In the genomic region with DNA sequence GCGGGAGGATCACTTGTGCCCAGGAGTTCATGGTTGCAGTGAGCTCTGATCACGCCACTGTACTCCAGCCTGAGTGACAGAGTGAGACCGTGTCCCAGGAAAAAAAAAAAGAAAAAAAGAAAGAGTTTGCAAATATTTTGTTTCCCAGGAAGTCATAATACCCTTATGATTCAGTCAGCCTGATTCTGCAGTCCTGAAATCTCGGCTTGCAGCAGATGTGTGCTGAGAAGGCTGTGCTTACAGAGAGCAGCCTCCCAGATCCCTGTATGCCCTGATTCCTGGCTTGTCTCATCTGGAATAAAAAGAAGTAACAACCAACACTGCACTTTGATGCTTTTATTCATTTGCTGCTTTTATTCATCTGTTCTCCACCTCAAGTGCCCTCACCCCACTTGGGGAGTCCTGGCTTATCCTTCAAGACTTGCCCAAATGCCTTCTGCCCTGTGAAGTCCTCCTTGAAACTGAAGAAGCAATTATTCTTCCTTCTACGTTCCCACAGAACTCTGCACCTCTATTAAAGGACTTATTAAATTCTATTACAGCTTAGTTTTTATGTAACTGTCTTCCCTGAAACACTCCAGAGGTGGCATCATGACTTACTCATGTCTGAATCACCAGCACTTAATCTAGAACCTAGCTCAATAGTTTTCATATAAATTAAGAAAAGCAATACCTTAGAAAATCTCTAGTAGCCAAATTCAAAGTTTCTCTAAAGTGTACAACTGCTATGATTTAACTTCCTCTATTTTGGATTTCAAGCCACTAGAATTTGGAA, we compare ENCODE assay signal across 11 cellular contexts.
A peak's percentile ranks its signal among the peaks of the same experiment; 100 is the strongest.
DNase-seq lines count a peak whose midpoint lies in the region; TF ChIP-seq lines count a peak whose summit lies in the region.
"Had no signal": no experiment of that assay in that cellular context is flagged by ENCODE, and none has a peak within 500 bp of the region (broad histone marks: within the 10 kb centered on the region; RNA-seq: fewer than 3 reads in every experiment).

No MANE protein-coding gene starts in this region.

- H3K27ac ChIP-seq in RWPE1 (peak overlapping the region; percentile 57), epithelial cell of prostate (peak overlapping the region; percentile 85)

- CTCF ChIA-PET in RWPE1 (lab: Yijun Ruan, JAX) = interaction anchor here (0.8 kb wide), 2 partner anchors 104 to 132 kb away, joined by 3 to 6 read pairs; no protein-coding TSS in a partner anchor

- POLR2A ChIA-PET in RWPE1 (lab: Yijun Ruan, JAX; ENCODE audit: low non-redundant PET) = no interaction called here

- TF ChIP-seq CTCF in RWPE1 (conservative IDR thresholded peaks at IDR 0.05; ENCODE audit: low read depth) = no peak

- H3K4me3 ChIP-seq in skeletal muscle cell (ENCODE audit: low read depth, low read length) = no peak overlapping the region

- DNase-seq in GM04504 (ENCODE audit: low read depth) (peak; percentile 62), RWPE1 (ENCODE audit: low spot score) (peak; percentile 33), epithelial cell of prostate (ENCODE audit: low read depth, low spot score) (peak; percentile 75), skeletal muscle cell (ENCODE audit: low read depth) (peak; percentile 53), GDM1 (lab: John Stamatoyannopoulos, UW) (no peak), amygdala (lab: John Stamatoyannopoulos, UW) (no peak)
- no peak for DNase-seq in stimulated activated CD4-positive, alpha-beta T cell treated with anti-CD3 and anti-CD28 coated beads, Interleukin-4, amount 100 ng/mL, for 4 hours
- DNase-seq: activated CD4-positive, alpha-beta T cell treated with anti-CD3 and anti-CD28 coated beads, Interleukin-2, amount 50 U/mL, for 48 hours; activated gamma-delta T cell; CD8-positive, alpha-beta T cell; T-helper 2 cell had no signal

Comparison
In these comparisons a context has a peak if more than half of its experiments do, and no peak if none do; other contexts are left out.
1. DNase-seq: peak in GM04504 (single experiment), RWPE1 (single experiment), epithelial cell of prostate (single experiment) and skeletal muscle cell (single experiment); none in GDM1 (single experiment), stimulated activated CD4-positive, alpha-beta T cell treated with anti-CD3 and anti-CD28 coated beads, Interleukin-4, amount 100 ng/mL, for 4 hours (0 of 2) and amygdala (0 of 56).